Comparison of ENCODE assay signal across 25 cellular contexts in genomic region chr2:27887830-27888229, GRCh38. TPM values are rescaled to one million over a fixed set of nuclear protein-coding genes. Genes with fewer than 3 reads are reported as not detected.
DNase-seq lines count a peak whose midpoint lies in the region; ATAC-seq and TF ChIP-seq lines count a peak whose summit lies in the region.
"Had no signal": no experiment of that assay in that cellular context is flagged by ENCODE, and none has a peak within 500 bp of the region (broad histone marks: within the 10 kb centered on the region; RNA-seq: fewer than 3 reads in every experiment).

No MANE protein-coding gene starts in this region.

- WGBS in gastroesophageal sphincter (ENCODE audit: low coverage in 1 of 2), 2 donors = 25 to 68% methylated on average over 1 to 3 of the region's 3 CpGs

- H3K27me3 Mint-ChIP-seq in IgD-negative memory B cell = peaks cover 2% of the 10 kb centered on the region
- H3K27me3 Mint-ChIP-seq in stimulated activated naive B cell treated with anti-CD40 and anti-IgM and Interleukin-4, amounts not matched to agents 10 μg/mL and 1 μg/mL and 100 μg/mL, for 72 hours = peaks cover 0 to 4% of the 10 kb centered on the region in 2 donors
- peaks cover 2% of the 10 kb centered on the region for H3K27me3 Mint-ChIP-seq in CD8-positive, alpha-beta T cell (ENCODE audit: low read depth)

- no peaks in the 10 kb centered on the region for H3K9me3 ChIP-seq in gastroesophageal sphincter
- H3K9me3 ChIP-seq in CD8-positive, alpha-beta T cell (ENCODE audit: low read length) = no peaks in the 10 kb centered on the region
- H3K9me3 ChIP-seq: BE2C, HAP-1, mucosa of descending colon, neutrophil, upper lobe of right lung had no signal

- no peaks in the 10 kb centered on the region for H3K27me3 ChIP-seq in gastroesophageal sphincter
- H3K27me3 ChIP-seq in CD8-positive, alpha-beta T cell (ENCODE audit: insufficient read depth, low read length) = no peaks in the 10 kb centered on the region
- H3K27me3 ChIP-seq: BE2C, neutrophil, upper lobe of right lung had no signal

- peaks cover 18 to 26% (median 22%) of the 10 kb centered on the region in 3 donors for H3K4me1 Mint-ChIP-seq in IgD-negative memory B cell
- peaks cover 18 to 38% of the 10 kb centered on the region in 2 donors for H3K4me1 Mint-ChIP-seq in stimulated activated naive B cell treated with anti-CD40 and anti-IgM and Interleukin-4, amounts not matched to agents 10 μg/mL and 1 μg/mL and 100 μg/mL, for 72 hours
- H3K4me1 Mint-ChIP-seq in CD8-positive, alpha-beta T cell (ENCODE audit: low read depth) = peaks cover 39% of the 10 kb centered on the region

- H3K4me1 ChIP-seq in gastroesophageal sphincter = peaks cover 6 to 43% (median 9%) of the 10 kb centered on the region in 3 donors
- H3K4me1 ChIP-seq in CD8-positive, alpha-beta T cell (ENCODE audit: insufficient read depth, low read length) = peaks cover 22% of the 10 kb centered on the region

- CTCF ChIA-PET in CD8-positive, alpha-beta T cell (lab: Charles Lee) = no interaction called here

- no peak overlapping the region for H3K4me3 ChIP-seq in gastroesophageal sphincter
- H3K4me3 ChIP-seq in CD8-positive, alpha-beta T cell (ENCODE audit: low read depth, low read length) = no peak overlapping the region
- H3K4me3 ChIP-seq: HAP-1, mucosa of descending colon, upper lobe of right lung had no signal

- no peaks in the 10 kb centered on the region for H3K36me3 Mint-ChIP-seq in IgD-negative memory B cell
- peaks cover 10 to 13% of the 10 kb centered on the region in 2 donors for H3K36me3 Mint-ChIP-seq in stimulated activated naive B cell treated with anti-CD40 and anti-IgM and Interleukin-4, amounts not matched to agents 10 μg/mL and 1 μg/mL and 100 μg/mL, for 72 hours
- peaks cover 10% of the 10 kb centered on the region for H3K36me3 Mint-ChIP-seq in CD8-positive, alpha-beta T cell

- no peak for TF ChIP-seq POLR2A in gastroesophageal sphincter (IDR thresholded peaks at IDR 0.05)

- DNase-seq in NOMO-1 (lab: John Stamatoyannopoulos, UW; ENCODE audit: unreplicated experiment in 2 of 2) (peak; percentile 38 to 43), NOMO-1 treated with dmso at 0.1 percent for 144 hours (lab: John Stamatoyannopoulos, UW; ENCODE audit: unreplicated experiment) (no peak), mesenteric fat pad (ENCODE audit: low spot score) (no peak)
- no peak for DNase-seq in stimulated activated naive B cell treated with anti-CD40 and anti-IgM and Interleukin-4, amounts not matched to agents 10 μg/mL and 1 μg/mL and 100 μg/mL, for 72 hours
- no peak for DNase-seq in CD8-positive, alpha-beta T cell
- DNase-seq: 8988T; activated CD4-positive, alpha-beta T cell treated with anti-CD3 and anti-CD28 coated beads, Interleukin-2, amount 50 U/mL, for 1 hour; activated CD8-positive, alpha-beta memory T cell treated with anti-CD3 and anti-CD28 coated beads, Interleukin-2, amount 50 U/mL, for 4 hours; activated gamma-delta T cell; amygdala; BE2C; central memory CD4-positive, alpha-beta T cell; DMS153; left colon; mucosa of descending colon; MV-4-11; NCI-H1930; NCI-H446 treated with DMSO at 0.1 percent for 48 hours; stimulated activated naive CD4-positive, alpha-beta T cell treated with Interleukin-2 at 50 U/mL for 16 hours; upper lobe of right lung had no signal

- ATAC-seq in gastroesophageal sphincter (no peak), GM19023 (IDR thresholded peaks at IDR 0.05; ENCODE audit: unreplicated experiment) (no peak)
- ATAC-seq in stimulated activated naive B cell treated with anti-CD40 and anti-IgM and Interleukin-4, amounts not matched to agents 10 μg/mL and 1 μg/mL and 100 μg/mL, for 72 hours (replicated peaks) = no peak
- no peak for ATAC-seq in CD8-positive, alpha-beta T cell
- ATAC-seq: left colon, mucosa of descending colon, upper lobe of right lung had no signal

- TF ChIP-seq EP300 in gastroesophageal sphincter (IDR thresholded peaks at IDR 0.05) = no peak

- POLR2A ChIA-PET in CD8-positive, alpha-beta T cell (lab: Charles Lee) = no interaction called here

- peaks cover 0 to 3% (median 0%) of the 10 kb centered on the region in 3 donors for H3K9me3 Mint-ChIP-seq in IgD-negative memory B cell
- H3K9me3 Mint-ChIP-seq in stimulated activated naive B cell treated with anti-CD40 and anti-IgM and Interleukin-4, amounts not matched to agents 10 μg/mL and 1 μg/mL and 100 μg/mL, for 72 hours = peaks cover 2 to 4% of the 10 kb centered on the region in 2 donors
- no peaks in the 10 kb centered on the region for H3K9me3 Mint-ChIP-seq in CD8-positive, alpha-beta T cell

- intact Hi-C loops in CD8-positive, alpha-beta T cell (cut with DNase I, micrococcal nuclease) = no loop called here

- peak overlapping the region in 3 of 4 donors; percentile 91 to 98 (median 92) for H3K27ac ChIP-seq in gastroesophageal sphincter
- no peak overlapping the region for H3K27ac ChIP-seq in CD8-positive, alpha-beta T cell (ENCODE audit: low read depth, low read length)
- H3K27ac ChIP-seq: upper lobe of right lung had no signal

- H3K27ac Mint-ChIP-seq in IgD-negative memory B cell = peak overlapping the region in 2 of 3 donors; percentile 47 to 100
- peak overlapping the region; percentile 84 for H3K27ac Mint-ChIP-seq in stimulated activated naive B cell treated with anti-CD40 and anti-IgM and Interleukin-4, amounts not matched to agents 10 μg/mL and 1 μg/mL and 100 μg/mL, for 72 hours
- no peak overlapping the region for H3K27ac Mint-ChIP-seq in CD8-positive, alpha-beta T cell

- H3K36me3 ChIP-seq in gastroesophageal sphincter = no peaks in the 10 kb centered on the region
- no peaks in the 10 kb centered on the region for H3K36me3 ChIP-seq in CD8-positive, alpha-beta T cell (ENCODE audit: insufficient read depth, low read length)
- H3K36me3 ChIP-seq: BE2C, HAP-1, neutrophil, upper lobe of right lung had no signal

- peak overlapping the region in 1 of 4 donors; percentile 1 for H3K4me3 Mint-ChIP-seq in IgD-negative memory B cell
- H3K4me3 Mint-ChIP-seq in stimulated activated naive B cell treated with anti-CD40 and anti-IgM and Interleukin-4, amounts not matched to agents 10 μg/mL and 1 μg/mL and 100 μg/mL, for 72 hours = peak overlapping the region in 1 of 2 donors; percentile 6
- H3K4me3 Mint-ChIP-seq in CD8-positive, alpha-beta T cell = no peak overlapping the region

- TF ChIP-seq CTCF in gastroesophageal sphincter (IDR thresholded peaks at IDR 0.05) = no peak
- TF ChIP-seq CTCF in CD8-positive, alpha-beta T cell (IDR thresholded peaks at IDR 0.05) = no peak

RNA-seq across cellular contexts. Expression of gene RBKS, which starts 2.4 kb away (rescaled TPM):
- polyA plus RNA-seq in IgD-negative memory B cell = 7.5 TPM
- 1 to 10 TPM in 3 of 4 donors, under 1 TPM in 1; 0.81 to 2.4 (median 1.6) TPM for total RNA-seq in gastroesophageal sphincter
- 6.5 TPM for total RNA-seq in mesenteric fat pad
- total RNA-seq in CD8-positive, alpha-beta T cell = 1 to 10 TPM; 5.9 to 6.3 TPM

RNA-seq across cellular contexts. Expression of gene BABAM2, which starts 2.7 kb away (rescaled TPM):
- polyA plus RNA-seq in IgD-negative memory B cell = 57.9 TPM
- total RNA-seq in gastroesophageal sphincter (10 to 100 TPM; 28.5 to 43.6 (median 37.4) TPM), mesenteric fat pad (36.0 TPM)
- total RNA-seq in CD8-positive, alpha-beta T cell = 10 to 100 TPM; 26.3 to 33.1 TPM

Comparison
In these comparisons a context has a peak if more than half of its experiments do, and no peak if none do; other contexts are left out.
1. DNase-seq: peak in NOMO-1 (2 of 2); none in NOMO-1 treated with dmso at 0.1 percent for 144 hours (single experiment), stimulated activated naive B cell treated with anti-CD40 and anti-IgM and Interleukin-4, amounts not matched to agents 10 μg/mL and 1 μg/mL and 100 μg/mL, for 72 hours (single experiment), mesenteric fat pad (single experiment) and CD8-positive, alpha-beta T cell (0 of 7).